Comparison of ENCODE assay signal across 22 cellular contexts in genomic region chr1:10950316-10951172, GRCh38.
"Had no signal": no experiment of that assay in that cellular context is flagged by ENCODE, and none has a peak within 500 bp of the region (broad histone marks: within the 10 kb centered on the region; RNA-seq: fewer than 3 reads in every experiment).

No MANE protein-coding gene starts in this region.

- H3K9me3 ChIP-seq: uterus had no signal

- H3K4me1 ChIP-seq: uterus had no signal

- H3K36me3 ChIP-seq: brain microvascular endothelial cell, tibial nerve, uterus had no signal

- DNase-seq: activated CD4-positive, alpha-beta memory T cell treated with anti-CD3 and anti-CD28 coated beads, Interleukin-2, amount 10 ng/mL, durations not matched to agents 7 days and 5 days; activated CD4-positive, alpha-beta T cell treated with anti-CD3 and anti-CD28 coated beads for 48 hours; activated CD4-positive, CD25-positive, alpha-beta regulatory T cell; activated naive CD4-positive, alpha-beta T cell treated with Interleukin-2 at 50 U/mL for 16 hours; activated T-cell treated with anti-CD3 and anti-CD28 coated beads, Interleukin-2, amount 50 U/mL, for 24 hours; anterior cingulate cortex; brain microvascular endothelial cell; cortex of kidney; hypothalamus; islet precursor cell; nucleus accumbens; posterior cingulate gyrus; stimulated activated CD4-positive, alpha-beta T cell treated with anti-CD3 and anti-CD28 coated beads, Interleukin-2, amount 100 ng/mL, for 24 hours; stimulated activated naive CD4-positive, alpha-beta T cell treated with Interleukin-2 at 50 U/mL for 16 hours; T-helper 1 cell; T1000; uterus had no signal

- H3K27me3 ChIP-seq: brain microvascular endothelial cell, tibial nerve, uterus had no signal

- H3K4me3 ChIP-seq: tibial nerve, uterus had no signal

- H3K4me3 Mint-ChIP-seq: activated CD4-positive, alpha-beta memory T cell treated with anti-CD3 and anti-CD28 coated beads, Interleukin-2, amount 10 ng/mL, durations not matched to agents 7 days and 5 days; activated T-cell treated with anti-CD3 and anti-CD28 coated beads, Interleukin-2, amount 50 U/mL, for 24 hours; central memory CD8-positive, alpha-beta T cell; mesothelial cell of epicardium; nephron had no signal

- H3K4me1 Mint-ChIP-seq: activated CD4-positive, alpha-beta memory T cell treated with anti-CD3 and anti-CD28 coated beads, Interleukin-2, amount 10 ng/mL, durations not matched to agents 7 days and 5 days; central memory CD8-positive, alpha-beta T cell had no signal

- H3K9me3 Mint-ChIP-seq: activated CD4-positive, alpha-beta memory T cell treated with anti-CD3 and anti-CD28 coated beads, Interleukin-2, amount 10 ng/mL, durations not matched to agents 7 days and 5 days; activated T-cell treated with anti-CD3 and anti-CD28 coated beads, Interleukin-2, amount 50 U/mL, for 24 hours; activated T-helper 2 cell treated with anti-CD3 and anti-CD28 coated beads, Interferon-gamma antibody, Interleukin-2, Interleukin-4, amounts not matched to agents 10 μg/mL and 5 μg/mL and 100 μg/mL, durations not matched to agents 14 hours and 24 hours and 36 hours; central memory CD8-positive, alpha-beta T cell; mesothelial cell of epicardium; nephron had no signal

- H3K27ac ChIP-seq: brain microvascular endothelial cell, tibial nerve, uterus had no signal

- H3K27ac Mint-ChIP-seq: activated CD4-positive, alpha-beta memory T cell treated with anti-CD3 and anti-CD28 coated beads, Interleukin-2, amount 10 ng/mL, durations not matched to agents 7 days and 5 days; activated T-cell treated with anti-CD3 and anti-CD28 coated beads, Interleukin-2, amount 50 U/mL, for 24 hours; activated T-helper 2 cell treated with anti-CD3 and anti-CD28 coated beads, Interferon-gamma antibody, Interleukin-2, Interleukin-4, amounts not matched to agents 10 μg/mL and 5 μg/mL and 100 μg/mL, durations not matched to agents 14 hours and 24 hours and 36 hours; mesothelial cell of epicardium; nephron had no signal

- H3K36me3 Mint-ChIP-seq: mesothelial cell of epicardium had no signal
